Comparison of ENCODE assay signal across 22 cellular contexts in the genomic region with DNA sequence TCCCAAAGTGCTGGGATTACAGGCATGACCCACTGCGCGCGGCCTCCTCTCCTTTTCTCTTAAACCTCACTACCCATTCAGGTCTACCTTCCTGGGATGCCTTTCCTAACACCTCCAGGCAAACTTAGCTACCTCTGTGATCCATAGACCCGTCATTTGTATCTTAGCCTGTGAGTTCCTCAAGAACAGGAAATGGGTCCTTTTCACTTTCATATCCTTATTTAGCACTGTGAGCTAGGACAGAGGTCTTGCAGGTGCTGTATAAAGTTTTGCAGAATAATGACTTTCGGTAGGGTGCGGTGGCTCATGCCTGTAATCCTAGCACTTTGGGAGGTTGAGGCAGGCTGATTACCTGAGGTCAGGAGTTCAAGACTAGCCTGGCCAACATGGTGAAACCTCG.
"Had no signal": no experiment of that assay in that cellular context is flagged by ENCODE, and none has a peak within 500 bp of the region (broad histone marks: within the 10 kb centered on the region; RNA-seq: fewer than 3 reads in every experiment).

No MANE protein-coding gene starts in this region.

- ATAC-seq: activated CD4-positive, CD25-positive, alpha-beta regulatory T cell treated with anti-CD3 and anti-CD28 coated beads, Interleukin-2, amount 50 U/mL, for 24 hours; activated T-cell treated with anti-CD3 and anti-CD28 coated beads, Interleukin-2, amount 50 U/mL, for 72 hours; gastrocnemius medialis; left cardiac atrium; mucosa of descending colon; right cardiac atrium had no signal

- H3K4me3 ChIP-seq: esophagus squamous epithelium, gastrocnemius medialis, mucosa of descending colon, thoracic aorta, vagina had no signal

- H3K27ac ChIP-seq: esophagus squamous epithelium, gastrocnemius medialis, parathyroid adenoma, thoracic aorta, vagina had no signal

- DNase-seq: activated CD4-positive, alpha-beta memory T cell treated with anti-CD3 and anti-CD28 coated beads, Interleukin-2, amount 10 ng/mL, durations not matched to agents 7 days and 5 days; activated CD4-positive, alpha-beta T cell treated with anti-CD3 and anti-CD28 coated beads, Interleukin-2, amount 10 ng/mL, durations not matched to agents 24 days and 14 days; activated effector memory CD4-positive, alpha-beta T cell treated with anti-CD3 and anti-CD28 coated beads, Interleukin-2, amount 50 U/mL, for 16 hours; activated naive CD4-positive, alpha-beta T cell treated with anti-CD3 and anti-CD28 coated beads, Interleukin-2, amount 10 ng/mL, durations not matched to agents 7 days and 5 days; activated T-cell treated with anti-CD3 and anti-CD28 coated beads, Interleukin-2, amount 50 U/mL, for 72 hours; cortex of kidney; endodermal cell; esophagus squamous epithelium; gastrocnemius medialis; head of caudate nucleus; islet precursor cell; left cardiac atrium; mucosa of descending colon; naive B cell; nucleus accumbens; right cardiac atrium; stimulated activated CD4-positive, alpha-beta T cell treated with anti-CD3 and anti-CD28 coated beads, Interleukin-4, amount 100 ng/mL, for 24 hours; stimulated activated naive CD4-positive, alpha-beta T cell treated with Interleukin-2 at 50 U/mL for 16 hours had no signal

- H3K27me3 ChIP-seq: esophagus squamous epithelium, gastrocnemius medialis, vagina had no signal

- H3K9me3 ChIP-seq: esophagus squamous epithelium, gastrocnemius medialis, mucosa of descending colon, thoracic aorta, vagina had no signal

- H3K36me3 ChIP-seq: esophagus squamous epithelium, gastrocnemius medialis, thoracic aorta, vagina had no signal

- H3K4me1 ChIP-seq: esophagus squamous epithelium, gastrocnemius medialis, parathyroid adenoma, vagina had no signal
